In the genomic region with DNA sequence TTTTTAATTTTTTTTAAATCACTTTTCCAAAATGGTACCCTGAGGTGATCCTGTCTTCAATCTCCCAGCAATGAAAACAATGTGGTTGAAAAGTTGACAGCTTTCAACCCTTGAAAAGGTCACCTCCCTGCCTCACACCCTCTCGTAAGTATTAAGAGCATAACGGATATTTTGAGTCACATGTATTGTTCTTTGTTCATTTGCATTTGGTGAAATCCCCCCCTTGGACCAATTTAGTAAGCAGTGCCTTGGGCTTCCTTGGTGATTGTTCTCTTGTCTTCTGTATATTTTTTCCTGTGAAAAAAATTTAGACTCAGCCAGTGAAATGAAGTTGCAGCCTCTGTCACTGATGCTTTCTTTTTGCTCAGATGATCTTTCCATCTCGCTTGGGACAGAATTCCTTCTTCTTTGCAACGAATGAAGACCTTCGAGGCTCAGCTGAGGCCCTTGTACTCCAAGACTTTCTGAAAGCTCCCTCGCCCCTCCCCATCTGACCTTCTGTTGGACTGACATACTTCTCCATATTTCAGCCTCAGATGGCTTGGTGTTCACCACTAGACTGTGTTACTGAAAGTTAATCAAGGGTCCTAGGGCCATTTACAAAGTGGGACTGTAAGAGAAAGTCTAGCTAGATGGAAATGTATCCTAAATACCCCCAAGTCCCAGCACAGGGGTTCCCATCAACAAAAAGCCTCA, we compare ENCODE assay signal across 8 cellular contexts.
A peak's percentile ranks its signal among the peaks of the same experiment; 100 is the strongest.
DNase-seq lines count a peak whose midpoint lies in the region; ATAC-seq and TF ChIP-seq lines count a peak whose summit lies in the region.

No MANE protein-coding gene starts in this region.

- no peak overlapping the region for H3K4me3 ChIP-seq in H7 (ENCODE audit: insufficient read depth, low read depth, low read length)

- peak overlapping the region; percentile 95 for H3K27ac Mint-ChIP-seq in activated CD4-positive, alpha-beta T cell treated with anti-CD3 and anti-CD28 coated beads for 36 hours
- peak overlapping the region; percentile 99 for H3K27ac Mint-ChIP-seq in activated T-helper 2 cell treated with anti-CD3 and anti-CD28 coated beads, Interferon-gamma antibody, Interleukin-2, Interleukin-4, amounts not matched to agents 10 μg/mL and 5 μg/mL and 100 μg/mL, durations not matched to agents 14 hours and 24 hours and 36 hours
- H3K27ac Mint-ChIP-seq in nephron, result peak overlapping the region; percentile 65 to 85 (median 71)

- POLR2A ChIA-PET in activated CD4-positive, alpha-beta T cell treated with anti-CD3 and anti-CD28 coated beads for 36 hours (lab: Charles Lee), result interaction anchor here (0.9 to 2.4 kb wide), 4 partner anchors 36 to 162 kb away, joined by 3 to 9 read pairs (median 4); no protein-coding TSS in a partner anchor

- no peak for TF ChIP-seq CTCF in nephron (IDR thresholded peaks at IDR 0.05; ENCODE audit: unreplicated experiment in 3 of 3)

- H3K4me1 Mint-ChIP-seq in activated CD4-positive, alpha-beta T cell treated with anti-CD3 and anti-CD28 coated beads for 36 hours, result peaks cover 84% of the 10 kb centered on the region
- H3K4me1 Mint-ChIP-seq in activated T-helper 2 cell treated with anti-CD3 and anti-CD28 coated beads, Interferon-gamma antibody, Interleukin-2, Interleukin-4, amounts not matched to agents 10 μg/mL and 5 μg/mL and 100 μg/mL, durations not matched to agents 14 hours and 24 hours and 36 hours (ENCODE audit: low read depth), result peaks cover 90% of the 10 kb centered on the region
- H3K4me1 Mint-ChIP-seq in nephron, result peaks cover 48% of the 10 kb centered on the region

- CTCF ChIA-PET in activated CD4-positive, alpha-beta T cell treated with anti-CD3 and anti-CD28 coated beads for 36 hours (lab: Charles Lee), result interaction anchor here (1.3 to 2.9 kb wide), 8 partner anchors 9 to 157 kb away, joined by 3 to 18 read pairs (median 5); partner anchors contain the start of gene BCL2

- DNase-seq in activated CD4-positive, alpha-beta T cell treated with anti-CD3 and anti-CD28 coated beads for 36 hours, result peak; percentile 64
- DNase-seq in activated CD4-positive, alpha-beta T cell treated with anti-CD3 and anti-CD28 coated beads for 1 hour, result no peak
- DNase-seq in activated T-helper 2 cell treated with anti-CD3 and anti-CD28 coated beads, Interferon-gamma antibody, Interleukin-2, Interleukin-4, amounts not matched to agents 10 μg/mL and 5 μg/mL and 100 μg/mL, durations not matched to agents 14 hours and 24 hours and 36 hours (ENCODE audit: low spot score), result no peak
- DNase-seq in H7 (no peak), DMS 273 (lab: John Stamatoyannopoulos, UW; ENCODE audit: unreplicated experiment) (no peak), NCI-H187 (lab: John Stamatoyannopoulos, UW) (no peak)

- intact Hi-C loops in activated CD4-positive, alpha-beta T cell treated with anti-CD3 and anti-CD28 coated beads for 36 hours (cut with DNase I, micrococcal nuclease), result loop anchor here (1.0 to 5.0 kb wide), 16 partner anchors 8 to 790 kb away; partner anchors contain the start of gene KDSR (in 1 of the 2)
- intact Hi-C loops in activated T-helper 2 cell treated with anti-CD3 and anti-CD28 coated beads, Interferon-gamma antibody, Interleukin-2, Interleukin-4, amounts not matched to agents 10 μg/mL and 5 μg/mL and 100 μg/mL, durations not matched to agents 14 hours and 24 hours and 36 hours (cut with micrococcal nuclease), result loop anchor here (1.0 to 2.0 kb wide), 7 partner anchors 9 to 636 kb away; no protein-coding TSS in a partner anchor

- peaks cover 41% of the 10 kb centered on the region for H3K36me3 Mint-ChIP-seq in activated CD4-positive, alpha-beta T cell treated with anti-CD3 and anti-CD28 coated beads for 36 hours (ENCODE audit: low read depth)
- peaks cover 41% of the 10 kb centered on the region for H3K36me3 Mint-ChIP-seq in activated T-helper 2 cell treated with anti-CD3 and anti-CD28 coated beads, Interferon-gamma antibody, Interleukin-2, Interleukin-4, amounts not matched to agents 10 μg/mL and 5 μg/mL and 100 μg/mL, durations not matched to agents 14 hours and 24 hours and 36 hours (ENCODE audit: low read depth)
- no peaks in the 10 kb centered on the region for H3K36me3 Mint-ChIP-seq in nephron (ENCODE audit: low read depth)

- no peaks in the 10 kb centered on the region for H3K36me3 ChIP-seq in H7 (replicated peaks; ENCODE audit: control insufficient read depth, insufficient read depth, low read length)

- H3K9me3 Mint-ChIP-seq in activated CD4-positive, alpha-beta T cell treated with anti-CD3 and anti-CD28 coated beads for 36 hours (ENCODE audit: low read depth), result no peaks in the 10 kb centered on the region
- no peaks in the 10 kb centered on the region for H3K9me3 Mint-ChIP-seq in activated T-helper 2 cell treated with anti-CD3 and anti-CD28 coated beads, Interferon-gamma antibody, Interleukin-2, Interleukin-4, amounts not matched to agents 10 μg/mL and 5 μg/mL and 100 μg/mL, durations not matched to agents 14 hours and 24 hours and 36 hours
- no peaks in the 10 kb centered on the region for H3K9me3 Mint-ChIP-seq in nephron

- H3K4me3 Mint-ChIP-seq in activated CD4-positive, alpha-beta T cell treated with anti-CD3 and anti-CD28 coated beads for 36 hours, result peak overlapping the region; percentile 73
- H3K4me3 Mint-ChIP-seq in activated T-helper 2 cell treated with anti-CD3 and anti-CD28 coated beads, Interferon-gamma antibody, Interleukin-2, Interleukin-4, amounts not matched to agents 10 μg/mL and 5 μg/mL and 100 μg/mL, durations not matched to agents 14 hours and 24 hours and 36 hours (ENCODE audit: low read depth), result peak overlapping the region; percentile 71
- H3K4me3 Mint-ChIP-seq in nephron, result no peak overlapping the region

- H3K27me3 ChIP-seq in H7 (ENCODE audit: control insufficient read depth, insufficient read depth, low read length), result no peaks in the 10 kb centered on the region

- H3K27me3 Mint-ChIP-seq in activated CD4-positive, alpha-beta T cell treated with anti-CD3 and anti-CD28 coated beads for 36 hours, result no peaks in the 10 kb centered on the region
- no peaks in the 10 kb centered on the region for H3K27me3 Mint-ChIP-seq in activated T-helper 2 cell treated with anti-CD3 and anti-CD28 coated beads, Interferon-gamma antibody, Interleukin-2, Interleukin-4, amounts not matched to agents 10 μg/mL and 5 μg/mL and 100 μg/mL, durations not matched to agents 14 hours and 24 hours and 36 hours (ENCODE audit: low read depth)
- H3K27me3 Mint-ChIP-seq in nephron (ENCODE audit: low read depth), result peaks cover 3% of the 10 kb centered on the region

- peak; percentile 37 for ATAC-seq in activated CD4-positive, alpha-beta T cell treated with anti-CD3 and anti-CD28 coated beads for 36 hours
- peak; percentile 22 for ATAC-seq in HG02981 (IDR thresholded peaks at IDR 0.05; ENCODE audit: unreplicated experiment)

Comparison
In these comparisons a context has a peak if more than half of its experiments do, and no peak if none do; other contexts are left out.
1. H3K4me3 Mint-ChIP-seq: peak in activated CD4-positive, alpha-beta T cell treated with anti-CD3 and anti-CD28 coated beads for 36 hours (single experiment) and activated T-helper 2 cell treated with anti-CD3 and anti-CD28 coated beads, Interferon-gamma antibody, Interleukin-2, Interleukin-4, amounts not matched to agents 10 μg/mL and 5 μg/mL and 100 μg/mL, durations not matched to agents 14 hours and 24 hours and 36 hours (single experiment); none in nephron (0 of 3).
2. Peak in every context shown above with its lines, with median percentiles within 50 percentile points of each other: H3K27ac Mint-ChIP-seq.